In genomic region chr5:151607304-151607703, GRCh38 we compare ENCODE assay signal across 36 cellular contexts. TPM values are rescaled to one million over a fixed set of nuclear protein-coding genes. Genes with fewer than 3 reads are reported as not detected.
"Had no signal": no experiment of that assay in that cellular context is flagged by ENCODE, and none has a peak within 500 bp of the region (broad histone marks: within the 10 kb centered on the region; RNA-seq: fewer than 3 reads in every experiment).

No MANE protein-coding gene starts in this region.

- H3K9me3 ChIP-seq: MG63 had no signal

- H3K36me3 ChIP-seq: MG63 had no signal

- H3K4me3 ChIP-seq: MG63 had no signal

- DNase-seq: Karpas-422, Kasumi-1, MG63, MM.1S, MV-4-11, NCI-H1048, NCI-H1092, NCI-H1092 treated with DMSO at 0.1 percent for 48 hours, NCI-H1105, NCI-H1105 treated with DMSO at 0.1 percent for 48 hours, NCI-H1417, NCI-H1417 treated with DMSO at 0.1 percent for 48 hours, NCI-H1436, NCI-H1436 treated with DMSO at 0.1 percent for 48 hours, NCI-H146, NCI-H1694, NCI-H1694 treated with DMSO at 0.1 percent for 48 hours, NCI-H187, NCI-H187 treated with DMSO at 0.1 percent for 48 hours, NCI-H1930, NCI-H2029, NCI-H2029 treated with DMSO at 0.1 percent for 48 hours, NCI-H2081, NCI-H2081 treated with DMSO at 0.1 percent for 48 hours, NCI-H2107, NCI-H2171, NCI-H2171 treated with DMSO at 0.1 percent for 48 hours, NCI-H2227 treated with DMSO at 0.1 percent for 48 hours, NCI-H226, NCI-H345, NCI-H446, NCI-H446 treated with DMSO at 0.1 percent for 48 hours, NCI-H510A, NCI-H510A treated with DMSO at 0.1 percent for 48 hours had no signal

RNA-seq across cellular contexts. Expression of gene FAT2, which starts 16.2 kb away (rescaled TPM):
- total RNA-seq: LHCN-M2, NCI-H460 had no signal
